ENCODE assay signal across 7 cellular contexts in genomic region chr7:156533420-156533819, GRCh38.
"Had no signal": no experiment of that assay in that cellular context is flagged by ENCODE, and none has a peak within 500 bp of the region (broad histone marks: within the 10 kb centered on the region; RNA-seq: fewer than 3 reads in every experiment).

No MANE protein-coding gene starts in this region.

- H3K27ac Mint-ChIP-seq: IgD-negative memory B cell had no signal

- DNase-seq: IMR-90, KBM-7 had no signal

- H3K4me3 ChIP-seq: K562 had no signal

- H3K27ac ChIP-seq: HL-60 had no signal

- H3K9me3 Mint-ChIP-seq: IgD-negative memory B cell had no signal

- FAIRE-seq: HepG2, HTR-8/SVneo, K562 had no signal

- H3K4me3 Mint-ChIP-seq: IgD-negative memory B cell had no signal

- H3K4me1 Mint-ChIP-seq: IgD-negative memory B cell had no signal
